ENCODE assay signal across 8 cellular contexts in the genomic region with DNA sequence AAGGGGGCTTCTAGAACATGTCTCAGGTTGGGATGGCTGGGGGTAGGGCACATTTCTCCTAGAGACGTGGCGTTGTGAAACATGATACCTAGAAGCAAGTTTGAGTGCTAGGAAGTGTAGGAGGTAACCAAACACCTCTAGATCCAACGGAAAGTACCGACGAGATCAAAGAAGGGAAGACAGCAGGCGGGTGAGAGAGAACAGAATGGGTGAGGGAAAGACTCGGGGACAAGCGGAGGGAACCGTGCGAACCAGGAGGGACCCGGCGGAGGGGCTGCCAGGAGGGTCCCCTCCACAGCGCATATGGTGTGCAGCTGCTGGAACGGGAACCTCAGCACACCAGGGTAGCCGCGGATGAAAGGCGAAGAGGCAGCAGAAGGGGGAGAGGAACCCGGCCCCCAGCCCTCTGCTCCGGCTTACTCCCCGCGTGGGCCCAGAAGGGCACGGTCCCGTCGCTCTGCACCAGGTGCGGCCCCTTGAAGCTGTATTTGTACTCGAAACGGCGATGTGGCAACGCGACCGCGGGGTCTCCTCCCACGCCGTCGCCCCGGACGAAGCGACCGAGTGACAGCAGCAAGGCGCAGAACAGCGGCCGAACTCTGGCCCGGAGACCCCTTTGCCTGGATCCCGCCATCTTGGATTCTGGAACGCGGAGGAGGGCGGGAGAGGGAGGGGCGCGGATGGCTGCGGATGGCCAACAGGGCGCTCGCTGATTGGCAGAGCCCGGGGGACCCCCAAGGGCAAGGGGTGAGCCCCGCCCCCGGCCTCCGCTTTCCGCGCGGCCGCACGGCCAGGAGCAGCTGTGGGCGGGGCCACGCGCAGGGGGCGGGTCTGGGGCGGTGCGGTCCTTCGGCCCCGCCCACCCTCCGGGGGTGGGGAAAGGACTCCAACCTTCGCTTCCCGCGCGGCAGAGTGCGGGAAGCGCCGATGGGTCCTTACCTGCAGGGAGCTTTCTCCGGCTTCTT. TPM values are rescaled to one million over a fixed set of nuclear protein-coding genes. Genes with fewer than 3 reads are reported as not detected.
A peak's percentile ranks its signal among the peaks of the same experiment; 100 is the strongest.
DNase-seq lines count a peak whose midpoint lies in the region; ATAC-seq and TF ChIP-seq lines count a peak whose summit lies in the region.

A gene with protein sequence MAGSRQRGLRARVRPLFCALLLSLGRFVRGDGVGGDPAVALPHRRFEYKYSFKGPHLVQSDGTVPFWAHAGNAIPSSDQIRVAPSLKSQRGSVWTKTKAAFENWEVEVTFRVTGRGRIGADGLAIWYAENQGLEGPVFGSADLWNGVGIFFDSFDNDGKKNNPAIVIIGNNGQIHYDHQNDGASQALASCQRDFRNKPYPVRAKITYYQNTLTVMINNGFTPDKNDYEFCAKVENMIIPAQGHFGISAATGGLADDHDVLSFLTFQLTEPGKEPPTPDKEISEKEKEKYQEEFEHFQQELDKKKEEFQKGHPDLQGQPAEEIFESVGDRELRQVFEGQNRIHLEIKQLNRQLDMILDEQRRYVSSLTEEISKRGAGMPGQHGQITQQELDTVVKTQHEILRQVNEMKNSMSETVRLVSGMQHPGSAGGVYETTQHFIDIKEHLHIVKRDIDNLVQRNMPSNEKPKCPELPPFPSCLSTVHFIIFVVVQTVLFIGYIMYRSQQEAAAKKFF (minus strand): TSS at position 655 of the 965 bp plus-strand sequence. CDS start 21 bp downstream, at position 634.

- peak; percentile 99 to 100 for ATAC-seq in natural killer cell treated with Interleukin-12 subunit alpha and Interleukin-12 subunit beta and Interleukin-15 and Interleukin-18, amount 100 ng/mL, for 72 hours

- H3K9me3 ChIP-seq in HAP-1 (no peaks in the 10 kb centered on the region), MG63 (no peaks in the 10 kb centered on the region)

- H3K36me3 Mint-ChIP-seq in natural killer cell treated with Interleukin-12 subunit alpha and Interleukin-12 subunit beta and Interleukin-15 and Interleukin-18, amount 100 ng/mL, for 72 hours = peaks cover 16% of the 10 kb centered on the region

- in situ Hi-C loops in G401 (cut with HindIII; ENCODE audit: low sequenced_read_pairs) = no loop called here
- in situ Hi-C loops in HAP-1 (cut with MboI; ENCODE audit: low sequenced_read_pairs) = no loop called here

- no peaks in the 10 kb centered on the region for H3K27me3 ChIP-seq in HAP-1 (ENCODE audit: low read depth)
- no peaks in the 10 kb centered on the region for H3K27me3 ChIP-seq in MG63

- H3K4me1 ChIP-seq in HAP-1 = peaks cover 9% of the 10 kb centered on the region

- TF ChIP-seq CTCF in fibroblast of pulmonary artery (IDR thresholded peaks at IDR 0.05; ENCODE audit: low read length, missing control alignments) = no peak

- H3K36me3 ChIP-seq in HAP-1 (replicated peaks) (peaks cover 31% of the 10 kb centered on the region), MG63 (peaks cover 36% of the 10 kb centered on the region)

- H3K27ac Mint-ChIP-seq in natural killer cell treated with Interleukin-12 subunit alpha and Interleukin-12 subunit beta and Interleukin-15 and Interleukin-18, amount 100 ng/mL, for 72 hours = peak within 1 kb of the TSS; percentile 93 to 98

- peaks cover 5 to 7% of the 10 kb centered on the region in 2 donors for H3K27me3 Mint-ChIP-seq in natural killer cell treated with Interleukin-12 subunit alpha and Interleukin-12 subunit beta and Interleukin-15 and Interleukin-18, amount 100 ng/mL, for 72 hours

- H3K4me3 ChIP-seq in HAP-1 (peak within 1 kb of the TSS; percentile 97), MG63 (peak within 1 kb of the TSS; percentile 99), fibroblast of pulmonary artery (replicated peaks; ENCODE audit: low read depth, low read length) (peak within 1 kb of the TSS; percentile 93)

- DNase-seq in G401 (ENCODE audit: low spot score) (peak; percentile 97), HAP-1 (ENCODE audit: low spot score in 2 of 2) (peak; percentile 85 to 97), MG63 (peak; percentile 94), SHP77 (lab: John Stamatoyannopoulos, UW) (peak; percentile 85 to 95), fibroblast of pulmonary artery (ENCODE audit: low read depth) (peak; percentile 94)
- DNase-seq in activated effector memory CD4-positive, alpha-beta T cell treated with Interleukin-2 at 50 U/mL for 16 hours = peak; percentile 85
- DNase-seq in natural killer cell treated with Interleukin-12 subunit alpha and Interleukin-12 subunit beta and Interleukin-15 and Interleukin-18, amount 100 ng/mL, for 72 hours (ENCODE audit: low spot score) = peak; percentile 99
- peak; percentile 92 for DNase-seq in stimulated activated naive CD4-positive, alpha-beta T cell treated with Interleukin-2 at 50 U/mL for 16 hours (lab: John Stamatoyannopoulos, UW)

- H3K4me1 Mint-ChIP-seq in natural killer cell treated with Interleukin-12 subunit alpha and Interleukin-12 subunit beta and Interleukin-15 and Interleukin-18, amount 100 ng/mL, for 72 hours (ENCODE audit: low read depth in 2 of 2) = peaks cover 21 to 24% of the 10 kb centered on the region in 2 donors

- no peaks in the 10 kb centered on the region for H3K9me3 Mint-ChIP-seq in natural killer cell treated with Interleukin-12 subunit alpha and Interleukin-12 subunit beta and Interleukin-15 and Interleukin-18, amount 100 ng/mL, for 72 hours

- H3K4me3 Mint-ChIP-seq in natural killer cell treated with Interleukin-12 subunit alpha and Interleukin-12 subunit beta and Interleukin-15 and Interleukin-18, amount 100 ng/mL, for 72 hours = peak within 1 kb of the TSS; percentile 96

RNA-seq across cellular contexts. Expression of the gene that starts here (rescaled TPM):
- total RNA-seq in G401 (2014; rRNA removed; shearing (Covaris generic)) = 53.2 and 72.4 TPM in 2 replicates
- 79.1 and 127 TPM in 2 replicates for total RNA-seq in MG63 (2014; rRNA removed; shearing (Covaris generic); ENCODE audit: low replicate concordance)
- total RNA-seq in natural killer cell treated with Interleukin-12 subunit alpha and Interleukin-12 subunit beta and Interleukin-15 and Interleukin-18, amount 100 ng/mL, for 72 hours = 100 to 1,000 TPM; 124 to 146 TPM

Comparison
In these comparisons a context has a peak if more than half of its experiments do, and no peak if none do; other contexts are left out.
1. Peak in every context shown above with its lines: DNase-seq, ATAC-seq and H3K4me3 ChIP-seq.